In the genomic region with DNA sequence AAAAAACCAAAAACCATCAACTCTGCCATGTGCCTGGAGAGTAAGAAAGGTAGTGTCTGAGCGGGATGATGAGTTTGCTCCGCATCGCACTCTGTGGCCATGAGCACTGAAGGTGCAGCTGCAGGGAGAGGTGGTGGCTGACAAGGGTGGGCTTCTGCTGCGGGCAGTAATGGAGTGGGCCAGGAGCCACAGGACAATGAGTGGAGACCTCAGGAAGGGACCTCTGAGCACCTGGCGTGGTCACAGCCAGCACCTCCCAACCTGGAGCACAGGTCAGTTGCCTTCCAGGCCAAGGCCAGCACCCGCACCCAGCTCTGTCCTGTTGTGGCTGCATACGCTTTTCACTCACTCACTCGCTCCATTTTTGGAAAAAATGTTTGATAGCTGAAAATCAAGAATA, we compare ENCODE assay signal across 14 cellular contexts. TPM values are rescaled to one million over a fixed set of nuclear protein-coding genes. Genes with fewer than 3 reads are reported as not detected.
DNase-seq lines count a peak whose midpoint lies in the region; ATAC-seq and TF ChIP-seq lines count a peak whose summit lies in the region.
"Had no signal": no experiment of that assay in that cellular context is flagged by ENCODE, and none has a peak within 500 bp of the region (broad histone marks: within the 10 kb centered on the region; RNA-seq: fewer than 3 reads in every experiment).

No MANE protein-coding gene starts in this region.

- H3K9me3 ChIP-seq in T-helper 17 cell (ENCODE audit: control insufficient read depth, low read length, poor library complexity, severe bottlenecking), result no peaks in the 10 kb centered on the region
- H3K9me3 ChIP-seq: Caco-2 had no signal

- H3K4me3 Mint-ChIP-seq in T-helper 17 cell, result peak overlapping the region; percentile 53
- no peak overlapping the region for H3K4me3 Mint-ChIP-seq in chondrocyte (ENCODE audit: unreplicated experiment)
- no peak overlapping the region for H3K4me3 Mint-ChIP-seq in stimulated activated effector memory CD8-positive, alpha-beta T cell treated with anti-CD3 and anti-CD28 coated beads, Interleukin-12 subunit alpha, Interleukin-12 subunit beta, amount 100 ng/mL, for 72 hours
- H3K4me3 Mint-ChIP-seq: CD4-positive, alpha-beta memory T cell; GM23338; H9 had no signal

- peaks cover 6% of the 10 kb centered on the region for H3K4me1 Mint-ChIP-seq in T-helper 17 cell
- peaks cover 3% of the 10 kb centered on the region for H3K4me1 Mint-ChIP-seq in chondrocyte (ENCODE audit: low read depth)
- no peaks in the 10 kb centered on the region for H3K4me1 Mint-ChIP-seq in stimulated activated effector memory CD8-positive, alpha-beta T cell treated with anti-CD3 and anti-CD28 coated beads, Interleukin-12 subunit alpha, Interleukin-12 subunit beta, amount 100 ng/mL, for 72 hours
- H3K4me1 Mint-ChIP-seq: GM23338, H9 had no signal

- ATAC-seq in T-helper 17 cell (no peak), GM21390 (IDR thresholded peaks at IDR 0.05; ENCODE audit: unreplicated experiment) (no peak)
- no peak for ATAC-seq in stimulated activated effector memory CD8-positive, alpha-beta T cell treated with anti-CD3 and anti-CD28 coated beads, Interleukin-12 subunit alpha, Interleukin-12 subunit beta, amount 100 ng/mL, for 72 hours
- ATAC-seq: GM23338, HCT116 had no signal

- H3K27me3 Mint-ChIP-seq in T-helper 17 cell, result no peaks in the 10 kb centered on the region
- H3K27me3 Mint-ChIP-seq in chondrocyte (ENCODE audit: low read depth), result no peaks in the 10 kb centered on the region
- H3K27me3 Mint-ChIP-seq: CD4-positive, alpha-beta memory T cell had no signal

- no peak overlapping the region for H3K27ac Mint-ChIP-seq in T-helper 17 cell
- no peak overlapping the region for H3K27ac Mint-ChIP-seq in chondrocyte (ENCODE audit: unreplicated experiment)
- H3K27ac Mint-ChIP-seq in stimulated activated effector memory CD8-positive, alpha-beta T cell treated with anti-CD3 and anti-CD28 coated beads, Interleukin-12 subunit alpha, Interleukin-12 subunit beta, amount 100 ng/mL, for 72 hours, result peak overlapping the region; percentile 48
- H3K27ac Mint-ChIP-seq: CD4-positive, alpha-beta memory T cell; GM23338 had no signal

- TF ChIP-seq CTCF in chondrocyte (IDR thresholded peaks at IDR 0.05), result no peak

- peaks cover 5% of the 10 kb centered on the region for H3K36me3 Mint-ChIP-seq in T-helper 17 cell (ENCODE audit: low read depth)
- H3K36me3 Mint-ChIP-seq in chondrocyte (ENCODE audit: low read depth), result peaks cover 49% of the 10 kb centered on the region
- peaks cover 100% of the 10 kb centered on the region for H3K36me3 Mint-ChIP-seq in stimulated activated effector memory CD8-positive, alpha-beta T cell treated with anti-CD3 and anti-CD28 coated beads, Interleukin-12 subunit alpha, Interleukin-12 subunit beta, amount 100 ng/mL, for 72 hours

- no peak for DNase-seq in T-helper 17 cell
- DNase-seq in chondrocyte (ENCODE audit: low spot score), result peak; percentile 56
- no peak for DNase-seq in stimulated activated effector memory CD8-positive, alpha-beta T cell treated with anti-CD3 and anti-CD28 coated beads, Interleukin-12 subunit alpha, Interleukin-12 subunit beta, amount 100 ng/mL, for 72 hours (ENCODE audit: low spot score in 2 of 2)
- DNase-seq in ecto neural progenitor cell (ENCODE audit: low spot score), result no peak
- DNase-seq in NCI-H82 treated with DMSO at 0.1 percent for 48 hours (lab: John Stamatoyannopoulos, UW; ENCODE audit: unreplicated experiment), result no peak
- DNase-seq: C1 segment of cervical spinal cord; Caco-2; CD4-positive, alpha-beta memory T cell; DMS153; DND-41; H9 had no signal

- H3K9me3 Mint-ChIP-seq in chondrocyte (ENCODE audit: low read depth), result no peaks in the 10 kb centered on the region
- no peaks in the 10 kb centered on the region for H3K9me3 Mint-ChIP-seq in stimulated activated effector memory CD8-positive, alpha-beta T cell treated with anti-CD3 and anti-CD28 coated beads, Interleukin-12 subunit alpha, Interleukin-12 subunit beta, amount 100 ng/mL, for 72 hours
- H3K9me3 Mint-ChIP-seq: CD4-positive, alpha-beta memory T cell; GM23338; H9 had no signal

RNA-seq across cellular contexts. Expression of gene USP42, which starts 41.9 kb away (rescaled TPM):
- 10 to 100 TPM; 33.9 to 35.1 TPM for total RNA-seq in T-helper 17 cell
- 10.8 to 11.9 TPM (median 11.0 TPM) in 3 replicates for total RNA-seq in chondrocyte
